In genomic region chr18:49968649-49969309, GRCh38 we compare ENCODE assay signal across 12 cellular contexts.
"Had no signal": no experiment of that assay in that cellular context is flagged by ENCODE, and none has a peak within 500 bp of the region (broad histone marks: within the 10 kb centered on the region; RNA-seq: fewer than 3 reads in every experiment).

No MANE protein-coding gene starts in this region.

- H3K9ac ChIP-seq: parathyroid adenoma had no signal

- H3K4me3 ChIP-seq: breast epithelium, esophagus muscularis mucosa had no signal

- H3K4me1 Mint-ChIP-seq: activated CD8-positive, alpha-beta memory T cell treated with anti-CD3 and anti-CD28 coated beads, Interleukin-2, amount 10 ng/mL, durations not matched to agents 7 days and 5 days; stimulated activated naive B cell treated with anti-CD40 and anti-IgM and Interleukin-4, amounts not matched to agents 10 μg/mL and 1 μg/mL and 100 μg/mL, for 72 hours had no signal

- H3K79me2 ChIP-seq: parathyroid adenoma had no signal

- ATAC-seq: activated CD8-positive, alpha-beta memory T cell treated with anti-CD3 and anti-CD28 coated beads, Interleukin-2, amount 10 ng/mL, durations not matched to agents 7 days and 5 days; left ventricle myocardium superior; stimulated activated naive B cell treated with anti-CD40 and anti-IgM and Interleukin-4, amounts not matched to agents 10 μg/mL and 1 μg/mL and 100 μg/mL, for 72 hours had no signal

- H2AFZ ChIP-seq: parathyroid adenoma had no signal

- H3K4me1 ChIP-seq: breast epithelium, parathyroid adenoma, tibial nerve had no signal

- H3K36me3 ChIP-seq: breast epithelium, esophagus muscularis mucosa, tibial nerve had no signal

- H3K27ac ChIP-seq: breast epithelium, esophagus muscularis mucosa, parathyroid adenoma had no signal

- H3K9me3 Mint-ChIP-seq: activated naive CD8-positive, alpha-beta T cell treated with anti-CD3 and anti-CD28 coated beads, Interleukin-2, amount 10 ng/mL, durations not matched to agents 7 days and 5 days; stimulated activated naive B cell treated with anti-CD40 and anti-IgM and Interleukin-4, amounts not matched to agents 10 μg/mL and 1 μg/mL and 100 μg/mL, for 72 hours had no signal

- H3K9me3 ChIP-seq: breast epithelium, esophagus muscularis mucosa, tibial nerve had no signal

- H3K36me3 Mint-ChIP-seq: activated CD8-positive, alpha-beta memory T cell treated with anti-CD3 and anti-CD28 coated beads, Interleukin-2, amount 10 ng/mL, durations not matched to agents 7 days and 5 days; activated naive CD8-positive, alpha-beta T cell treated with anti-CD3 and anti-CD28 coated beads, Interleukin-2, amount 10 ng/mL, durations not matched to agents 7 days and 5 days; stimulated activated naive B cell treated with anti-CD40 and anti-IgM and Interleukin-4, amounts not matched to agents 10 μg/mL and 1 μg/mL and 100 μg/mL, for 72 hours had no signal

- H3K4me3 Mint-ChIP-seq: activated CD8-positive, alpha-beta memory T cell treated with anti-CD3 and anti-CD28 coated beads, Interleukin-2, amount 10 ng/mL, durations not matched to agents 7 days and 5 days; activated naive CD8-positive, alpha-beta T cell treated with anti-CD3 and anti-CD28 coated beads, Interleukin-2, amount 10 ng/mL, durations not matched to agents 7 days and 5 days; stimulated activated naive B cell treated with anti-CD40 and anti-IgM and Interleukin-4, amounts not matched to agents 10 μg/mL and 1 μg/mL and 100 μg/mL, for 72 hours had no signal

- H3K27ac Mint-ChIP-seq: activated CD8-positive, alpha-beta memory T cell treated with anti-CD3 and anti-CD28 coated beads, Interleukin-2, amount 10 ng/mL, durations not matched to agents 7 days and 5 days; activated naive CD8-positive, alpha-beta T cell treated with anti-CD3 and anti-CD28 coated beads, Interleukin-2, amount 10 ng/mL, durations not matched to agents 7 days and 5 days; stimulated activated naive B cell treated with anti-CD40 and anti-IgM and Interleukin-4, amounts not matched to agents 10 μg/mL and 1 μg/mL and 100 μg/mL, for 72 hours had no signal

- DNase-seq: activated CD4-positive, alpha-beta T cell treated with anti-CD3 and anti-CD28 coated beads, Interleukin-2, amount 50 U/mL, for 48 hours; activated CD4-positive, CD25-positive, alpha-beta regulatory T cell treated with anti-CD3 and anti-CD28 coated beads, Interleukin-2, amount 50 U/mL, for 72 hours; activated CD8-positive, alpha-beta memory T cell treated with anti-CD3 and anti-CD28 coated beads, Interleukin-2, amount 10 ng/mL, durations not matched to agents 7 days and 5 days; activated naive CD8-positive, alpha-beta T cell treated with anti-CD3 and anti-CD28 coated beads, Interleukin-2, amount 10 ng/mL, durations not matched to agents 7 days and 5 days; activated T-cell treated with anti-CD3 and anti-CD28 coated beads, Interleukin-2, amount 50 U/mL, for 48 hours; aorta; left ventricle myocardium superior; stimulated activated naive B cell treated with anti-CD40 and anti-IgM and Interleukin-4, amounts not matched to agents 10 μg/mL and 1 μg/mL and 100 μg/mL, for 72 hours had no signal

- H3K27me3 ChIP-seq: breast epithelium, esophagus muscularis mucosa, tibial nerve had no signal
